ENCODE assay signal across 9 cellular contexts in genomic region chr6:28399370-28400121, GRCh38. TPM values are rescaled to one million over a fixed set of nuclear protein-coding genes. Genes with fewer than 3 reads are reported as not detected.
DNase-seq lines count a peak whose midpoint lies in the region; ATAC-seq, FAIRE-seq and TF ChIP-seq lines count a peak whose summit lies in the region.
"Had no signal": no experiment of that assay in that cellular context is flagged by ENCODE, and none has a peak within 500 bp of the region (broad histone marks: within the 10 kb centered on the region; RNA-seq: fewer than 3 reads in every experiment).

Gene ZSCAN12 (minus strand): TSS chr6:28399747. CDS start chr6:28398405, 1,342 bp downstream.

- H2AFZ ChIP-seq in H1 (ENCODE audit: low read length) (peak within 1 kb of the TSS; percentile 99), mesenchymal stem cell (ENCODE audit: low read depth, low read length) (peak within 1 kb of the TSS; percentile 86)

- peak; percentile 74 to 92 for TF ChIP-seq POLR2A in H1 (IDR thresholded peaks at IDR 0.05; ENCODE audit: control extremely low read depth in 1 of 2, low read depth in 2 of 2, low read length in 2 of 2)

- peak within 1 kb of the TSS; percentile 32 for H4K91ac ChIP-seq in H1 (replicated peaks; ENCODE audit: insufficient read length, low read length)
- peak within 1 kb of the TSS; percentile 66 for H4K91ac ChIP-seq in mesenchymal stem cell (ENCODE audit: low read length)

- H3K9ac ChIP-seq in H1 (replicated peaks in 1 of 4; ENCODE audit: extremely low read depth in 1 of 4, low read depth in 3 of 4, low read length in 3 of 4) (peak within 1 kb of the TSS; percentile 78 to 88 (median 82)), mesenchymal stem cell (ENCODE audit: low read length) (peak within 1 kb of the TSS; percentile 94)

- H2BK5ac ChIP-seq in H1 (ENCODE audit: low read depth, low read length) (peak within 1 kb of the TSS; percentile 84), mesenchymal stem cell (ENCODE audit: low read depth, low read length, poor library complexity, severe bottlenecking) (no peak within 1 kb of the TSS)

- H3K79me1 ChIP-seq in H1 (ENCODE audit: low read depth, low read length), result no peaks in the 10 kb centered on the region
- peaks cover 7% of the 10 kb centered on the region for H3K79me1 ChIP-seq in mesenchymal stem cell (replicated peaks; ENCODE audit: low read length, poor library complexity, severe bottlenecking)

- H2BK120ac ChIP-seq in H1 (replicated peaks; ENCODE audit: low read depth, low read length) (peak within 1 kb of the TSS; percentile 34), mesenchymal stem cell (ENCODE audit: low read depth, low read length) (peak within 1 kb of the TSS; percentile 56)

- H3K4me1 ChIP-seq in H1 (replicated peaks in 1 of 4; ENCODE audit: control insufficient read depth in 3 of 4, insufficient read depth in 4 of 4, low read length in 3 of 4), result peaks cover 0 to 2% (median 0%) of the 10 kb centered on the region in 4 experiments; a peak in 4 of 7 replicates
- H3K4me1 ChIP-seq in mesenchymal stem cell (ENCODE audit: control insufficient read depth, insufficient read depth, low read depth, low read length), result peaks cover 6% of the 10 kb centered on the region

- no peak within 1 kb of the TSS for H2BK12ac ChIP-seq in H1 (ENCODE audit: low read depth, low read length)
- H2BK12ac ChIP-seq in mesenchymal stem cell (ENCODE audit: low read length in 2 of 2), result no peak within 1 kb of the TSS

- no peaks in the 10 kb centered on the region; the same call in 1 of the 2 replicates for H3K9me3 ChIP-seq in AG04450 (ENCODE audit: control insufficient read depth, insufficient read depth, low read length)
- no peaks in the 10 kb centered on the region for H3K9me3 ChIP-seq in H1 (ENCODE audit: insufficient read depth in 2 of 2, low read depth in 1 of 2, low read length in 1 of 2)
- no peaks in the 10 kb centered on the region for H3K9me3 ChIP-seq in mesenchymal stem cell (ENCODE audit: control insufficient read depth, low read length)

- peak within 1 kb of the TSS; percentile 69; the same call in 1 of the 2 replicates for H4K8ac ChIP-seq in H1 (ENCODE audit: extremely low read depth, insufficient read depth, low read length)
- peak within 1 kb of the TSS; percentile 97 for H4K8ac ChIP-seq in mesenchymal stem cell (ENCODE audit: low read length)

- peak in 1 of 2 experiments; percentile 62; a peak in 1 of 3 replicates for TF ChIP-seq EP300 in H1 (IDR thresholded peaks at IDR 0.05; ENCODE audit: borderline replicate concordance in 1 of 2, low read depth in 2 of 2, low read length in 2 of 2)

- H3K36me3 ChIP-seq in H1 (ENCODE audit: control insufficient read depth in 2 of 4, insufficient read depth in 4 of 4, low read length in 3 of 4) (peaks cover 2 to 17% (median 9%) of the 10 kb centered on the region in 4 experiments; a peak in 5 of 8 replicates), mesenchymal stem cell (ENCODE audit: control insufficient read depth in 1 of 2, insufficient read depth in 2 of 2, low read depth in 1 of 2, low read length in 2 of 2) (peaks cover 9 to 29% of the 10 kb centered on the region in 2 experiments)

- H3K14ac ChIP-seq in H1 (ENCODE audit: insufficient read length) (no peak within 1 kb of the TSS), mesenchymal stem cell (ENCODE audit: low read length in 2 of 2) (peak within 1 kb of the TSS in 1 of 2 experiments; percentile 93)

- H3K4me2 ChIP-seq in H1 (ENCODE audit: insufficient read depth in 1 of 2, low read depth in 2 of 2, low read length in 2 of 2) (peak within 1 kb of the TSS; percentile 65 to 91), mesenchymal stem cell (ENCODE audit: low read length, poor library complexity, severe bottlenecking) (peak within 1 kb of the TSS; percentile 73)

- H4K20me1 ChIP-seq in H1 (replicated peaks in 1 of 2; ENCODE audit: control insufficient read depth in 1 of 2, insufficient read depth in 2 of 2, low read length in 2 of 2), result peaks cover 0 to 1% of the 10 kb centered on the region in 2 experiments

- no peak within 1 kb of the TSS for H2AK5ac ChIP-seq in H1 (ENCODE audit: low read depth, low read length)
- peak within 1 kb of the TSS; percentile 46 for H2AK5ac ChIP-seq in mesenchymal stem cell (ENCODE audit: low read length, severe bottlenecking)

- H3K4me3 ChIP-seq in AG04450 (ENCODE audit: low read depth, low read length) (peak within 1 kb of the TSS; percentile 98), H1 (ENCODE audit: extremely low read depth in 1 of 4, insufficient read depth in 2 of 4, low read depth in 3 of 4, low read length in 4 of 4) (peak within 1 kb of the TSS; percentile 67 to 97 (median 93)), mesenchymal stem cell (ENCODE audit: insufficient read depth in 1 of 2, low read depth in 1 of 2, low read length in 2 of 2) (peak within 1 kb of the TSS; percentile 82 to 90)

- 1% methylated on average over 41 of the region's 46 CpGs; no CpG with 5 or more reads in 1 of the 2 experiments for WGBS in H1 (ENCODE audit: extremely low coverage in 1 of 2, insufficient coverage in 1 of 2, insufficient read length in 1 of 2, insufficient replicate concordance in 2 of 2, low coverage in 1 of 2, low lambda C conversion rate in 2 of 2, missing lambda C conversion rate in 1 of 2), 2 experiments
- under 1% methylated on average over 34 of the region's 46 CpGs for WGBS in mesenchymal stem cell

- H3K27me3 ChIP-seq in AG04450 (ENCODE audit: control insufficient read depth, insufficient read depth, low read length), result no peaks in the 10 kb centered on the region
- peaks cover 0 to 3% (median 0%) of the 10 kb centered on the region in 4 experiments; a peak in 2 of 7 replicates for H3K27me3 ChIP-seq in H1 (replicated peaks in 1 of 4; ENCODE audit: control insufficient read depth in 3 of 4, extremely low read depth in 1 of 4, insufficient read depth in 3 of 4, low read length in 3 of 4)
- H3K27me3 ChIP-seq in mesenchymal stem cell (ENCODE audit: control insufficient read depth in 1 of 2, insufficient read depth in 1 of 2, low read length in 2 of 2), result peaks cover 0 to 9% of the 10 kb centered on the region in 2 experiments

- FAIRE-seq in H1 (lab: Jason Lieb, UNC), result peak; percentile 77

- POLR2A ChIA-PET in AG04450 (lab: Yijun Ruan, JAX) (interaction anchor here (0.8 to 1.3 kb wide), 4 partner anchors 16 to 258 kb away, joined by 3 to 7 read pairs (median 6); no protein-coding TSS in a partner anchor), H1 (lab: Charles Lee; ENCODE audit: partially characterized antibody) (interaction anchor here (0.7 to 7.1 kb wide), 10 partner anchors 10 to 223 kb away, joined by 3 to 62 read pairs (median 4); partner anchors contain the start of gene ZSCAN23)

- H3K23me2 ChIP-seq in H1 (ENCODE audit: low read depth, low read length), result no peaks in the 10 kb centered on the region

- H3K18ac ChIP-seq in H1 (ENCODE audit: extremely low read depth, low read length) (peak within 1 kb of the TSS; percentile 97), mesenchymal stem cell (ENCODE audit: low read depth in 1 of 2, low read length in 2 of 2) (peak within 1 kb of the TSS; percentile 89 to 93)

- CTCF ChIA-PET in AG04450 (lab: Charles Lee) (interaction anchor here (0.5 to 1.1 kb wide), 3 partner anchors 15 to 44 kb away, joined by 3 to 4 read pairs (median 4); no protein-coding TSS in a partner anchor), H1 (lab: Charles Lee; ENCODE audit: partially characterized antibody) (interaction anchor here (0.6 to 1.9 kb wide), 5 partner anchors 16 to 143 kb away, joined by 3 to 9 read pairs (median 3); partner anchors contain the start of gene ZSCAN23)

- H3K4ac ChIP-seq in H1 (replicated peaks; ENCODE audit: insufficient read length, low read depth, low read length), result no peak within 1 kb of the TSS
- H3K4ac ChIP-seq in mesenchymal stem cell (ENCODE audit: low read depth in 1 of 2, low read length in 2 of 2), result peak within 1 kb of the TSS; percentile 75 to 78

- peak within 1 kb of the TSS; percentile 34; the same call in 1 of the 2 replicates for H2BK20ac ChIP-seq in H1 (ENCODE audit: low read length)

- H3K56ac ChIP-seq in H1 (replicated peaks; ENCODE audit: insufficient read length, low read depth, low read length), result peak within 1 kb of the TSS; percentile 71

- peak within 1 kb of the TSS; percentile 77 for H4K5ac ChIP-seq in H1 (ENCODE audit: insufficient read length, low read depth, low read length)

- H3K27ac ChIP-seq in AG04450 (ENCODE audit: low read depth, low read length) (peak within 1 kb of the TSS; percentile 81), H1 (ENCODE audit: low read depth, low read length) (peak within 1 kb of the TSS; percentile 80), mesenchymal stem cell (ENCODE audit: low read length, poor library complexity, severe bottlenecking) (peak within 1 kb of the TSS; percentile 79)

- peak in 1 of 2 experiments; percentile 30; a peak in 1 of 4 replicates for TF ChIP-seq RAD21 in H1 (IDR thresholded peaks at IDR 0.05 in 1 of 2, conservative IDR thresholded peaks at IDR 0.05 in 1 of 2; ENCODE audit: low read depth in 2 of 2, low read length in 2 of 2)

- TF ChIP-seq CTCF in AG04450 (IDR thresholded peaks at IDR 0.05; ENCODE audit: low read depth, low read length) (peak; percentile 71), H1 (IDR thresholded peaks at IDR 0.05; ENCODE audit: control extremely low read depth in 1 of 3, insufficient read depth in 1 of 3, low read depth in 1 of 3, low read length in 3 of 3) (peak; percentile 43 to 54 (median 45))

- peaks cover 0 to 41% of the 10 kb centered on the region in 2 experiments; a peak in 3 of 4 replicates for H3K79me2 ChIP-seq in H1 (ENCODE audit: control insufficient read depth in 1 of 2, insufficient read depth in 2 of 2, low read length in 2 of 2)

- H3K23ac ChIP-seq in H1 (ENCODE audit: insufficient read length), result no peak within 1 kb of the TSS
- peak within 1 kb of the TSS in 1 of 2 experiments; percentile 61 for H3K23ac ChIP-seq in mesenchymal stem cell (ENCODE audit: low read length in 2 of 2)

- H2BK15ac ChIP-seq in H1 (ENCODE audit: low read length) (peak within 1 kb of the TSS; percentile 31), mesenchymal stem cell (ENCODE audit: low read depth, poor library complexity, severe bottlenecking) (peak within 1 kb of the TSS; percentile 37)

- ATAC-seq in GM18907 (IDR thresholded peaks at IDR 0.05; ENCODE audit: unreplicated experiment) (peak; percentile 84), HG03159 (IDR thresholded peaks at IDR 0.05; ENCODE audit: unreplicated experiment) (peak; percentile 86)
- ATAC-seq: HCT116 had no signal

- DNase-seq in AG04450 (ENCODE audit: low read depth, low spot score), result peak; percentile 72
- peak; percentile 57 for DNase-seq in NCI-H526 treated with DMSO at 0.1 percent for 48 hours (lab: John Stamatoyannopoulos, UW)
- peak; percentile 94 for DNase-seq in activated CD8-positive, alpha-beta memory T cell treated with anti-CD3 and anti-CD28 coated beads for 24 hours
- peak; percentile 62 to 91 for DNase-seq in H1 (ENCODE audit: low read depth in 1 of 2, low spot score in 2 of 2)
- peak; percentile 90 for DNase-seq in mesenchymal stem cell
- DNase-seq in stimulated activated CD8-positive, alpha-beta memory T cell treated with anti-CD3 and anti-CD28 coated beads, Interleukin-12 subunit alpha, Interleukin-12 subunit beta, amount 100 ng/mL, for 1 hour (ENCODE audit: low read depth), result peak; percentile 80

RNA-seq across cellular contexts. Expression of gene ZSCAN12, which starts in this region (rescaled TPM):
- polyA plus RNA-seq in AG04450 (2011; rRNA removed), result 4.0 and 5.5 TPM in 2 replicates
- 6.1 and 8.2 TPM in 2 replicates for polyA minus RNA-seq in AG04450 (2011; rRNA and poly(A)+ RNA removed)
- 8.6 and 9.6 TPM in 2 replicates for total RNA-seq in H1 (2021; fragmentation: NEBNext Ultra II Directional; extraction: Animal tissue kit (Norgen Biotek cat#: 25700))
- polyA plus RNA-seq in H1 (2011; rRNA removed), result 2.0 and 2.2 TPM in 2 replicates
- 3.3 TPM for polyA plus RNA-seq in H1 (2011; cell fraction: cytosol; rRNA removed)
- polyA plus RNA-seq in H1 (2011; cell fraction: nucleus; rRNA removed), result 3.3 TPM
- polyA plus RNA-seq in H1 (2012, experiment 1 of 2), result 3.3 to 5.7 TPM (median 4.3 TPM) in 4 replicates
- 0.43 TPM for polyA plus RNA-seq in H1 (2012, experiment 2 of 2)
- polyA plus RNA-seq in H1 (2013, experiment 1 of 2), result 4.2 TPM
- polyA plus RNA-seq in H1 (2013, experiment 2 of 2), result 4.2 TPM
- polyA minus RNA-seq in H1 (2011; rRNA and poly(A)+ RNA removed), result 8.4 and 12.5 TPM in 2 replicates
- 5.0 TPM for polyA minus RNA-seq in H1 (2011; cell fraction: cytosol; rRNA and poly(A)+ RNA removed)
- 14.5 TPM for polyA minus RNA-seq in H1 (2011; cell fraction: nucleus; rRNA and poly(A)+ RNA removed)
- polyA plus RNA-seq in mesenchymal stem cell (2013, experiment 1 of 2), result 2.5 TPM
- 2.4 TPM for polyA plus RNA-seq in mesenchymal stem cell (2013, experiment 2 of 2)

Comparison
In these comparisons a context has a peak if more than half of its experiments do, and no peak if none do; other contexts are left out.
1. Peak in every context shown above with its lines: DNase-seq, ATAC-seq, H3K4me3 ChIP-seq and H3K27ac ChIP-seq.